23 cellular contexts compared by ENCODE assay signal in the genomic region with DNA sequence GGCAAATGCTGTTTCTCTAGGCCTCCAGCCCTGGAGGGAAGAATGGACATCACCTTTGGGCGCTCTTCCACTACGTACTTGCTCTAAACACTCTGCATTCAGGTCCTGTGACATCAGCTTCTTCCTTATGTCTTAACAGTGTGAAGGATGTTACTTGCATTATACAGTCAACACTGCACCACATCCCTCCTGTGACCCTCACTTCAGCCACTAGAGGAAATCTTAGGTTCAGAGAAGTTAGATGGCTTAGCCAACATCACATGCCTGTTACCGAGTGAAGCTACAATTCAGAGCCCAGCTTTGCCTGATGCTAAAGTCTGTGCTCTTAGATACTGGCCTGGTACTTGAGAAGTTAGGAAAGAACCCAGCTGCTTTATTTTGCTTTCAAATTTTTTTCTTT. TPM values are rescaled to one million over a fixed set of nuclear protein-coding genes. Genes with fewer than 3 reads are reported as not detected.
DNase-seq lines count a peak whose midpoint lies in the region; ATAC-seq and TF ChIP-seq lines count a peak whose summit lies in the region.
"Had no signal": no experiment of that assay in that cellular context is flagged by ENCODE, and none has a peak within 500 bp of the region (broad histone marks: within the 10 kb centered on the region; RNA-seq: fewer than 3 reads in every experiment).

No MANE protein-coding gene starts in this region.

- H3K36me3 Mint-ChIP-seq in endodermal cell (ENCODE audit: low read depth): peaks cover 58% of the 10 kb centered on the region

- no peak for ATAC-seq in HG03175 (IDR thresholded peaks at IDR 0.05; ENCODE audit: unreplicated experiment)
- ATAC-seq: activated CD4-positive, CD25-positive, alpha-beta regulatory T cell treated with anti-CD3 and anti-CD28 coated beads, Interleukin-2, amount 50 U/mL, for 24 hours had no signal

- 65 to 69% methylated on average over 3 of the region's 3 CpGs for WGBS in GM23248 (ENCODE audit: low coverage in 1 of 2, low lambda C conversion rate in 2 of 2, missing lambda C conversion rate in 2 of 2), 2 experiments
- 83 to 89% methylated on average over 1 to 3 of the region's 3 CpGs for WGBS in endodermal cell (ENCODE audit: insufficient coverage in 1 of 2, insufficient read length in 1 of 2), 2 experiments

- H3K9me3 Mint-ChIP-seq in endodermal cell: no peaks in the 10 kb centered on the region
- H3K9me3 Mint-ChIP-seq: activated naive CD4-positive, alpha-beta T cell treated with anti-CD3 and anti-CD28 coated beads for 36 hours; natural killer cell treated with Interleukin-12 subunit alpha and Interleukin-12 subunit beta and Interleukin-15 and Interleukin-18, amount 100 ng/mL, for 72 hours had no signal

- in situ Hi-C loops in GM23248 (cut with MboI): no loop called here

- H3K4me1 Mint-ChIP-seq in endodermal cell: peaks cover 10% of the 10 kb centered on the region

- no peak overlapping the region for H3K27ac ChIP-seq in GM23248
- H3K27ac ChIP-seq in endodermal cell (ENCODE audit: low read depth, low read length): no peak overlapping the region
- H3K27ac ChIP-seq: 22Rv1, brain microvascular endothelial cell, C4-2B, hepatocyte, transverse colon had no signal

- no peaks in the 10 kb centered on the region; the same call in 1 of the 2 replicates for H4K20me1 ChIP-seq in GM23248 (ENCODE audit: insufficient read depth)

- H3K36me3 ChIP-seq in GM23248 (ENCODE audit: low read depth): peaks cover 27% of the 10 kb centered on the region
- H3K36me3 ChIP-seq in endodermal cell (ENCODE audit: control insufficient read depth, insufficient read depth, low read length): peaks cover 87% of the 10 kb centered on the region

- TF ChIP-seq POLR2A in NB4 (IDR thresholded peaks at IDR 0.05; ENCODE audit: extremely low read depth, insufficient read length): no peak

- H3K9ac ChIP-seq in GM23248 (no peak overlapping the region), endodermal cell (ENCODE audit: extremely low read depth, low read length, poor library complexity, severe bottlenecking) (no peak overlapping the region)

- H2AFZ ChIP-seq in GM23248: no peak overlapping the region
- H2AFZ ChIP-seq: hepatocyte had no signal

- DNase-seq in DMS 273 (lab: John Stamatoyannopoulos, UW; ENCODE audit: unreplicated experiment) (peak; percentile 19), DMS 273 treated with DMSO at 0.1 percent for 48 hours (lab: John Stamatoyannopoulos, UW) (no peak), GM23248 (peak; percentile 28), NB4 (ENCODE audit: low read depth) (peak; percentile 16), endodermal cell (no peak), NCI-H526 treated with DMSO at 0.1 percent for 48 hours (lab: John Stamatoyannopoulos, UW) (no peak), anterior cingulate cortex (lab: John Stamatoyannopoulos, UW) (no peak)
- DNase-seq: activated CD4-positive, alpha-beta T cell treated with anti-CD3 and anti-CD28 coated beads, Interleukin-2, amount 50 U/mL, for 48 hours; activated CD8-positive, alpha-beta memory T cell treated with anti-CD3 and anti-CD28 coated beads, Interleukin-2, amount 50 U/mL, for 4 hours; activated naive CD4-positive, alpha-beta T cell treated with anti-CD3 and anti-CD28 coated beads for 36 hours; brain microvascular endothelial cell; Caco-2; DMS79; NCI-H146; stimulated activated CD4-positive, alpha-beta T cell treated with anti-CD3 and anti-CD28 coated beads, Interleukin-4, amount 100 ng/mL, for 24 hours; transverse colon had no signal

- H3K27ac Mint-ChIP-seq in endodermal cell: no peak overlapping the region
- H3K27ac Mint-ChIP-seq: activated naive CD4-positive, alpha-beta T cell treated with anti-CD3 and anti-CD28 coated beads for 36 hours; natural killer cell treated with Interleukin-12 subunit alpha and Interleukin-12 subunit beta and Interleukin-15 and Interleukin-18, amount 100 ng/mL, for 72 hours had no signal

- H3K27me3 Mint-ChIP-seq in endodermal cell (ENCODE audit: insufficient read depth): no peaks in the 10 kb centered on the region
- H3K27me3 Mint-ChIP-seq: natural killer cell treated with Interleukin-12 subunit alpha and Interleukin-12 subunit beta and Interleukin-15 and Interleukin-18, amount 100 ng/mL, for 72 hours had no signal

- peaks cover 34% of the 10 kb centered on the region for H3F3A ChIP-seq in GM23248 (ENCODE audit: insufficient read depth)

- H3K27me3 ChIP-seq in GM23248 (replicated peaks; ENCODE audit: insufficient read depth) (no peaks in the 10 kb centered on the region), endodermal cell (ENCODE audit: control insufficient read depth, insufficient read depth, low read length, poor library complexity, severe bottlenecking) (no peaks in the 10 kb centered on the region)
- H3K27me3 ChIP-seq: brain microvascular endothelial cell, hepatocyte, transverse colon had no signal

- H3K4me3 Mint-ChIP-seq in endodermal cell: no peak overlapping the region
- H3K4me3 Mint-ChIP-seq: activated naive CD4-positive, alpha-beta T cell treated with anti-CD3 and anti-CD28 coated beads for 36 hours; natural killer cell treated with Interleukin-12 subunit alpha and Interleukin-12 subunit beta and Interleukin-15 and Interleukin-18, amount 100 ng/mL, for 72 hours had no signal

- no peaks in the 10 kb centered on the region for H3K9me2 ChIP-seq in GM23248 (ENCODE audit: insufficient read depth)

- no peak for TF ChIP-seq CTCF in NB4 (IDR thresholded peaks at IDR 0.05; ENCODE audit: low read depth, low read length)
- TF ChIP-seq CTCF in endodermal cell (conservative IDR thresholded peaks at IDR 0.05): peak; percentile 38

- no peak overlapping the region for H3K4me2 ChIP-seq in GM23248 (ENCODE audit: unreplicated experiment)
- H3K4me2 ChIP-seq: hepatocyte had no signal

- peaks cover 7% of the 10 kb centered on the region; the same call in 1 of the 2 replicates for H3K79me2 ChIP-seq in GM23248 (ENCODE audit: insufficient read depth)
- H3K79me2 ChIP-seq: hepatocyte had no signal

- H3K4me1 ChIP-seq in GM23248 (ENCODE audit: insufficient read depth) (no peaks in the 10 kb centered on the region), endodermal cell (ENCODE audit: control insufficient read depth, insufficient read depth, low read length) (peaks cover 4% of the 10 kb centered on the region)
- H3K4me1 ChIP-seq: Caco-2, transverse colon had no signal

- H3K9me3 ChIP-seq in GM23248 (ENCODE audit: low read depth) (no peaks in the 10 kb centered on the region), endodermal cell (ENCODE audit: control insufficient read depth, low read length) (no peaks in the 10 kb centered on the region)
- H3K9me3 ChIP-seq: Caco-2, transverse colon had no signal

- H3K4me3 ChIP-seq in GM23248 (no peak overlapping the region), NB4 (ENCODE audit: low read depth, low read length) (no peak overlapping the region), endodermal cell (ENCODE audit: low read length) (no peak overlapping the region)
- H3K4me3 ChIP-seq: hepatocyte, lung, transverse colon had no signal

RNA-seq across cellular contexts. Expression of a gene that starts 18.3 kb away (rescaled TPM):
- total RNA-seq in GM23248 (2014; rRNA removed; shearing (Covaris generic)): 129 and 160 TPM in 2 replicates
- 47.7 and 50.2 TPM in 2 replicates for polyA plus RNA-seq in GM23248 (2016; fragmentation: Nextera tagmentation; extraction: Ambion mirVana)
- total RNA-seq in endodermal cell: 100 to 1,000 TPM; 105 to 113 TPM
- polyA plus RNA-seq in endodermal cell (2013, experiment 1 of 2): 59.4 TPM
- 54.8 TPM for polyA plus RNA-seq in endodermal cell (2013, experiment 2 of 2)

RNA-seq across cellular contexts. Expression of a gene that starts 18.7 kb away (rescaled TPM):
- total RNA-seq in GM23248 (2014; rRNA removed; shearing (Covaris generic)): 23.4 and 27.1 TPM in 2 replicates
- 15.3 and 15.6 TPM in 2 replicates for polyA plus RNA-seq in GM23248 (2016; fragmentation: Nextera tagmentation; extraction: Ambion mirVana)
- 10 to 100 TPM; 32.0 to 36.1 TPM for total RNA-seq in endodermal cell
- 29.1 TPM for polyA plus RNA-seq in endodermal cell (2013, experiment 1 of 2)
- polyA plus RNA-seq in endodermal cell (2013, experiment 2 of 2): 21.1 TPM

RNA-seq across cellular contexts. Expression of a gene that starts 20.3 kb away (rescaled TPM):
- total RNA-seq in GM23248 (2014; rRNA removed; shearing (Covaris generic)): 78.9 and 118 TPM in 2 replicates
- 234 and 235 TPM in 2 replicates for polyA plus RNA-seq in GM23248 (2016; fragmentation: Nextera tagmentation; extraction: Ambion mirVana)
- total RNA-seq in endodermal cell: 100 to 1,000 TPM; 106 to 120 TPM
- 145 TPM for polyA plus RNA-seq in endodermal cell (2013, experiment 1 of 2)
- 125 TPM for polyA plus RNA-seq in endodermal cell (2013, experiment 2 of 2)

Comparison
In these comparisons a context has a peak if more than half of its experiments do, and no peak if none do; other contexts are left out.
1. DNase-seq: peak in DMS 273 (single experiment), GM23248 (single experiment) and NB4 (single experiment); none in DMS 273 treated with DMSO at 0.1 percent for 48 hours (single experiment), endodermal cell (single experiment), NCI-H526 treated with DMSO at 0.1 percent for 48 hours (single experiment) and anterior cingulate cortex (0 of 58).